ENCODE assay signal across 1 cellular context in the genomic region with DNA sequence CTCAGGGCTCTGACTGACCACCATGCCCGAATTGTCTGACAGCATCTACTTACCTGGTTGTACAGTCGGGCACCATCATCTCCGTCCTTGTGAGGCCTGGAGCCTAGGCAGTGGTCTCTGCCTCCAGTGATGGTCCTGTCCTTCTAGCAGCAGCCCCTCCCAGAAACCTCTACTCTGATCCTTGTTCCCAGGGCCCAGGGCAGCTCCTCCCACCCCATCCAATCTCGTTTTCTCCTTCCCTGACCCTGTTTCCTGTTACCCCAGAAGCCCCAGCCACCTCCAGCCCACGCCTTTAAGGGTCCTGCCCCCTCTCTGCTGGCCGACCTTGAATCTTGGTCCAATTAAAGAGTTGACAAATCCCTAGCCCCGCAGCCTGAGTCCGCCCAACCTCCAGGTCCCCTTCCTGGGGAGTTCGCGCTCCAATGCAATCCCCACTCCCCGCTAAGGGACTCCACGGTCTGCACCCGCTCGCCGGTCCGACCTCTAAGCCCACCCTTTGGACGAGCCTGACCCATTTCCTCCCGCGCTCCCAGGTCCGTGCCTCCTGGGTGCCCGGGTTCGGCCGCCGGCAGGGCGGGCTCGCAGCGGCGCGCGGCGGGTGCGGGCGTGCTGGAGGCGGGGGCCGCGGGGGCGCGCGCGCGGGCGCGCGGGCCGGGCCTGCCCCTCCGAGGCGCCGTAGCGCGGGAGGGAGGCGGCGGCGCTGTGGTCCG.
A peak's percentile ranks its signal among the peaks of the same experiment; 100 is the strongest.
TF ChIP-seq lines count a peak whose summit lies in the region.

A gene with protein sequence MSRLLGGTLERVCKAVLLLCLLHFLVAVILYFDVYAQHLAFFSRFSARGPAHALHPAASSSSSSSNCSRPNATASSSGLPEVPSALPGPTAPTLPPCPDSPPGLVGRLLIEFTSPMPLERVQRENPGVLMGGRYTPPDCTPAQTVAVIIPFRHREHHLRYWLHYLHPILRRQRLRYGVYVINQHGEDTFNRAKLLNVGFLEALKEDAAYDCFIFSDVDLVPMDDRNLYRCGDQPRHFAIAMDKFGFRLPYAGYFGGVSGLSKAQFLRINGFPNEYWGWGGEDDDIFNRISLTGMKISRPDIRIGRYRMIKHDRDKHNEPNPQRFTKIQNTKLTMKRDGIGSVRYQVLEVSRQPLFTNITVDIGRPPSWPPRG (plus strand): TSS at position 660 of the 710 bp plus-strand sequence. CDS start 1,951 bp downstream, outside the sequence.

TF ChIP-seq in IMR-90, 13 proteins besides CTCF, POLR2A, EP300 and RAD21:
- TF ChIP-seq, protein P1, sequence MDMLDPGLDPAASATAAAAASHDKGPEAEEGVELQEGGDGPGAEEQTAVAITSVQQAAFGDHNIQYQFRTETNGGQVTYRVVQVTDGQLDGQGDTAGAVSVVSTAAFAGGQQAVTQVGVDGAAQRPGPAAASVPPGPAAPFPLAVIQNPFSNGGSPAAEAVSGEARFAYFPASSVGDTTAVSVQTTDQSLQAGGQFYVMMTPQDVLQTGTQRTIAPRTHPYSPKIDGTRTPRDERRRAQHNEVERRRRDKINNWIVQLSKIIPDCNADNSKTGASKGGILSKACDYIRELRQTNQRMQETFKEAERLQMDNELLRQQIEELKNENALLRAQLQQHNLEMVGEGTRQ (IDR thresholded peaks at IDR 0.05; ENCODE audit: low read depth, low read length) = no peak
- no peak for TF ChIP-seq FOS (IDR thresholded peaks at IDR 0.05; ENCODE audit: low read depth, low read length)
- no peak for TF ChIP-seq CHD1 (IDR thresholded peaks at IDR 0.05; ENCODE audit: low read depth, low read length)
- TF ChIP-seq CEBPB (IDR thresholded peaks at IDR 0.05; ENCODE audit: low read depth, low read length) = no peak
- TF ChIP-seq MAZ (IDR thresholded peaks at IDR 0.05; ENCODE audit: borderline replicate concordance, low read depth, low read length) = peak; percentile 19; the same call in 1 of the 2 replicates
